ENCODE assay signal across 27 cellular contexts in genomic region chrX:80237072-80237471, GRCh38.
A peak's percentile ranks its signal among the peaks of the same experiment; 100 is the strongest.
DNase-seq lines count a peak whose midpoint lies in the region; ATAC-seq, FAIRE-seq and TF ChIP-seq lines count a peak whose summit lies in the region.
"Had no signal": no experiment of that assay in that cellular context is flagged by ENCODE, and none has a peak within 500 bp of the region (broad histone marks: within the 10 kb centered on the region; RNA-seq: fewer than 3 reads in every experiment).

No MANE protein-coding gene starts in this region.

- WGBS in A549 (ENCODE audit: missing lambda C conversion rate) = 49% methylated on average over 5 of the region's 5 CpGs

- DNase-seq in A549 (ENCODE audit: low read depth in 1 of 2, low spot score in 1 of 2) (peak in 1 of 2 experiments; percentile 1), Panc1 (ENCODE audit: low read depth, low spot score) (no peak), glutamatergic neuron (no peak), NCI-H446 treated with DMSO at 0.1 percent for 48 hours (lab: John Stamatoyannopoulos, UW) (no peak), substantia nigra (lab: John Stamatoyannopoulos, UW) (no peak)
- DNase-seq: activated CD4-positive, alpha-beta T cell treated with anti-CD3 and anti-CD28 coated beads for 4 hours; amniotic stem cell; C1 segment of cervical spinal cord; lower lobe of right lung; mucosa of descending colon; natural killer cell; NK-92 treated with Interleukin-12 subunit alpha and Interleukin-12 subunit beta, amount 100 ng/mL, for 24 hours; PC-9; Right ventricle myocardium superior; stimulated activated CD4-positive, alpha-beta T cell treated with anti-CD3 and anti-CD28 coated beads, Interleukin-15, amount 100 ng/mL, for 24 hours; stimulated activated CD4-positive, alpha-beta T cell treated with anti-CD3 and anti-CD28 coated beads, Interleukin-4, amount 100 ng/mL, for 4 hours; transverse colon had no signal

- intact Hi-C loops in Panc1 (cut with micrococcal nuclease; ENCODE audit: unreplicated experiment) = loop anchor here (5.0 kb wide), 1 partner anchor 1325 kb away; no protein-coding TSS in a partner anchor

- H3K4me1 ChIP-seq in A549 = no peaks in the 10 kb centered on the region
- no peaks in the 10 kb centered on the region for H3K4me1 ChIP-seq in Panc1 (ENCODE audit: control insufficient read depth, insufficient read depth, low read length)
- H3K4me1 ChIP-seq: lower lobe of right lung, transverse colon had no signal

- CTCF ChIA-PET in A549 (lab: Yijun Ruan, JAX) = no interaction called here
- CTCF ChIA-PET in Panc1 (lab: Charles Lee) = no interaction called here

- no peaks in the 10 kb centered on the region for H3K9me3 Mint-ChIP-seq in glutamatergic neuron (ENCODE audit: unreplicated experiment)
- H3K9me3 Mint-ChIP-seq: activated naive CD4-positive, alpha-beta T cell treated with anti-CD3 and anti-CD28 coated beads, Interleukin-2, amount 50 U/mL, for 24 hours; activated T-helper 2 cell treated with anti-CD3 and anti-CD28 coated beads, Interferon-gamma antibody, Interleukin-2, Interleukin-4, amounts not matched to agents 10 μg/mL and 5 μg/mL and 100 μg/mL, durations not matched to agents 14 hours and 24 hours and 36 hours; T-helper 2 cell treated with Interferon-gamma antibody and Interleukin-4, amounts not matched to agents 5 μg/mL and 100 μg/mL, for 36 hours had no signal

- peaks cover 5% of the 10 kb centered on the region for H3K4me1 Mint-ChIP-seq in glutamatergic neuron (ENCODE audit: low read depth, unreplicated experiment)
- H3K4me1 Mint-ChIP-seq: activated naive CD4-positive, alpha-beta T cell treated with anti-CD3 and anti-CD28 coated beads, Interleukin-2, amount 50 U/mL, for 24 hours; brain; natural killer cell had no signal

- POLR2A ChIA-PET in A549 (lab: Yijun Ruan, JAX) = no interaction called here
- POLR2A ChIA-PET in Panc1 (lab: Charles Lee) = no interaction called here

- no peaks in the 10 kb centered on the region for H3K27me3 ChIP-seq in Panc1 (ENCODE audit: control insufficient read depth, insufficient read depth, low read length)
- H3K27me3 ChIP-seq: transverse colon had no signal

- H3K27ac Mint-ChIP-seq in glutamatergic neuron (ENCODE audit: unreplicated experiment) = no peak overlapping the region
- H3K27ac Mint-ChIP-seq: activated naive CD4-positive, alpha-beta T cell treated with anti-CD3 and anti-CD28 coated beads, Interleukin-2, amount 50 U/mL, for 24 hours; activated T-helper 2 cell treated with anti-CD3 and anti-CD28 coated beads, Interferon-gamma antibody, Interleukin-2, Interleukin-4, amounts not matched to agents 10 μg/mL and 5 μg/mL and 100 μg/mL, durations not matched to agents 14 hours and 24 hours and 36 hours; brain; natural killer cell; T-helper 2 cell treated with Interferon-gamma antibody and Interleukin-4, amounts not matched to agents 5 μg/mL and 100 μg/mL, for 36 hours had no signal

- peak; percentile 28 for FAIRE-seq in A549 (lab: Jason Lieb, UNC)
- FAIRE-seq: endometrium, frontal cortex, GM18507 had no signal

- TF ChIP-seq POLR2A in A549 (IDR thresholded peaks at IDR 0.05; ENCODE audit: low read length) = no peak

- H3K9me3 ChIP-seq in A549 = no peaks in the 10 kb centered on the region
- no peaks in the 10 kb centered on the region for H3K9me3 ChIP-seq in Panc1 (ENCODE audit: control insufficient read depth, insufficient read depth, low read depth, low read length)
- H3K9me3 ChIP-seq: lower lobe of right lung, mucosa of descending colon, transverse colon had no signal

- BruUV-seq in Panc1 (replicated peaks; lab: Mats Ljungman, UMichigan) = no TSS peak

- peak in 1 of 2 experiments; percentile 18; a peak in 1 of 5 replicates for TF ChIP-seq RAD21 in A549 (conservative IDR thresholded peaks at IDR 0.05 in 1 of 2, IDR thresholded peaks at IDR 0.05 in 1 of 2)

- in situ Hi-C loops in Panc1 (cut with HindIII; ENCODE audit: low pct_unique_long_range_greater_than_20kb, low sequenced_read_pairs) = no loop called here

- no peak overlapping the region for H3K4me2 ChIP-seq in A549
- H3K4me2 ChIP-seq: PC-9 had no signal

- H3K27me3 Mint-ChIP-seq in glutamatergic neuron (ENCODE audit: unreplicated experiment) = peaks cover 1% of the 10 kb centered on the region
- H3K27me3 Mint-ChIP-seq: activated naive CD4-positive, alpha-beta T cell treated with anti-CD3 and anti-CD28 coated beads, Interleukin-2, amount 50 U/mL, for 24 hours; brain had no signal

- H3K36me3 ChIP-seq in Panc1 (ENCODE audit: control insufficient read depth, insufficient read depth, low read length) = no peaks in the 10 kb centered on the region
- H3K36me3 ChIP-seq: lower lobe of right lung, transverse colon had no signal

- H3K4me3 ChIP-seq in A549 (no peak overlapping the region), Panc1 (ENCODE audit: low read depth in 2 of 2, low read length in 2 of 2) (no peak overlapping the region)
- H3K4me3 ChIP-seq: lower lobe of right lung, mucosa of descending colon, PC-9, transverse colon had no signal

- H3K27ac ChIP-seq in A549 (no peak overlapping the region), C4-2B (no peak overlapping the region), Panc1 (ENCODE audit: low read length) (no peak overlapping the region), substantia nigra (ENCODE audit: low read depth, low read length, poor library complexity, severe bottlenecking) (no peak overlapping the region)
- H3K27ac ChIP-seq: lower lobe of right lung, PC-9, transverse colon had no signal

- no peak overlapping the region for H3K4me3 Mint-ChIP-seq in glutamatergic neuron (ENCODE audit: unreplicated experiment)
- H3K4me3 Mint-ChIP-seq: activated naive CD4-positive, alpha-beta T cell treated with anti-CD3 and anti-CD28 coated beads, Interleukin-2, amount 50 U/mL, for 24 hours; brain; natural killer cell; T-helper 2 cell treated with Interferon-gamma antibody and Interleukin-4, amounts not matched to agents 5 μg/mL and 100 μg/mL, for 36 hours had no signal

- no peak for TF ChIP-seq EP300 in A549 (IDR thresholded peaks at IDR 0.05)

- TF ChIP-seq CTCF in A549 (IDR thresholded peaks at IDR 0.05) = no peak
- peak; percentile 43 for TF ChIP-seq CTCF in C4-2B (conservative IDR thresholded peaks at IDR 0.05)
- peak; percentile 11; the same call in 1 of the 2 replicates for TF ChIP-seq CTCF in Panc1 (IDR thresholded peaks at IDR 0.05)
- peak; percentile 29 for TF ChIP-seq CTCF in glutamatergic neuron (IDR thresholded peaks at IDR 0.05; ENCODE audit: partially characterized antibody, unreplicated experiment)

- no peaks in the 10 kb centered on the region for H3K36me3 Mint-ChIP-seq in glutamatergic neuron (ENCODE audit: unreplicated experiment)
- H3K36me3 Mint-ChIP-seq: activated naive CD4-positive, alpha-beta T cell treated with anti-CD3 and anti-CD28 coated beads, Interleukin-2, amount 50 U/mL, for 24 hours; brain; natural killer cell had no signal

- ATAC-seq in A549 (no peak), Panc1 (no peak), GM18520 (IDR thresholded peaks at IDR 0.05; ENCODE audit: unreplicated experiment) (no peak), GM21717 (IDR thresholded peaks at IDR 0.05; ENCODE audit: unreplicated experiment) (no peak)
- ATAC-seq: lower lobe of right lung, mucosa of descending colon, natural killer cell had no signal

TF ChIP-seq in A549, 52 proteins besides CTCF, POLR2A, EP300 and RAD21:
- no peak for TF ChIP-seq KDM1A (IDR thresholded peaks at IDR 0.05; ENCODE audit: low read depth)
- no peak for TF ChIP-seq MYC (IDR thresholded peaks at IDR 0.05; ENCODE audit: borderline replicate concordance, low read length)
- TF ChIP-seq CEBPB (IDR thresholded peaks at IDR 0.05) = no peak
- no peak for TF ChIP-seq TP53 (CRISPR knock-in tag; IDR thresholded peaks at IDR 0.05)
